ENCODE assay signal across 1 cellular context in the genomic region with DNA sequence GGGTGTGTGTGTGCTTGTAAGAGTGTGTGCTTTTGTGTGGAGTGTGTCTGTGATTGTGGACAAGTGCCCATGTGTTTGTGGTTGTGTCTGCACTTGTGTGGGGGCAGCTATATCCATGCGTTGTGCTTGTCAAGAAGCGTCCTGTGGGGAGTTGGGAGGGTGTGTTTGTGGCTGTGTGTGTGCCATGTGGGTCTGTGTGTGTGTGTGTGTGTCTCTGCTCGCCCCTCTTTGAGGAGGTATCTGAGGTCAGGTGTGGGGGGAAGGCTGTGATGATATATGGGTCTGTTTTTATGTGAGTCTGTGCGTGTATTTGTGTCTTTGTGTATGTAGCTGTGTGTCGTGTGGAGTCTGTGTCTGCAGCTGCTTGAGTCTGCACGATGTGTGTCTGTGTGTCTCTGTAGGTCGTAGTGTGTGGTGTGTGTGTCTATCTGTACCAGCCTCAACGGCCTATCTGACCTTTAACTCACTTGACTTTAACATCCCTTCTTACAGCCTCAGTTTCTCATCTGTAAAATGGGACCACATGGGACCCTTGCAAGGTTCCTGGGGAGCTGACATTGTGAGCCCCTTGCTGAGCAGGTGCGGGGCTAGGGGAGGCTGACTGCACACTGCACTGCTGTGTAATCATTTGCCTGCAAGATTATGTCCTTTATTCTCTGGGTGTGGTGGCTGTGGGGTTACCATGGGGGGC.
TF ChIP-seq lines count a peak whose summit lies in the region.

No MANE protein-coding gene starts in this region.

TF ChIP-seq in GM12878, 131 proteins besides CTCF, POLR2A, EP300 and RAD21 (continued from another document):
- TF ChIP-seq, protein P1, sequence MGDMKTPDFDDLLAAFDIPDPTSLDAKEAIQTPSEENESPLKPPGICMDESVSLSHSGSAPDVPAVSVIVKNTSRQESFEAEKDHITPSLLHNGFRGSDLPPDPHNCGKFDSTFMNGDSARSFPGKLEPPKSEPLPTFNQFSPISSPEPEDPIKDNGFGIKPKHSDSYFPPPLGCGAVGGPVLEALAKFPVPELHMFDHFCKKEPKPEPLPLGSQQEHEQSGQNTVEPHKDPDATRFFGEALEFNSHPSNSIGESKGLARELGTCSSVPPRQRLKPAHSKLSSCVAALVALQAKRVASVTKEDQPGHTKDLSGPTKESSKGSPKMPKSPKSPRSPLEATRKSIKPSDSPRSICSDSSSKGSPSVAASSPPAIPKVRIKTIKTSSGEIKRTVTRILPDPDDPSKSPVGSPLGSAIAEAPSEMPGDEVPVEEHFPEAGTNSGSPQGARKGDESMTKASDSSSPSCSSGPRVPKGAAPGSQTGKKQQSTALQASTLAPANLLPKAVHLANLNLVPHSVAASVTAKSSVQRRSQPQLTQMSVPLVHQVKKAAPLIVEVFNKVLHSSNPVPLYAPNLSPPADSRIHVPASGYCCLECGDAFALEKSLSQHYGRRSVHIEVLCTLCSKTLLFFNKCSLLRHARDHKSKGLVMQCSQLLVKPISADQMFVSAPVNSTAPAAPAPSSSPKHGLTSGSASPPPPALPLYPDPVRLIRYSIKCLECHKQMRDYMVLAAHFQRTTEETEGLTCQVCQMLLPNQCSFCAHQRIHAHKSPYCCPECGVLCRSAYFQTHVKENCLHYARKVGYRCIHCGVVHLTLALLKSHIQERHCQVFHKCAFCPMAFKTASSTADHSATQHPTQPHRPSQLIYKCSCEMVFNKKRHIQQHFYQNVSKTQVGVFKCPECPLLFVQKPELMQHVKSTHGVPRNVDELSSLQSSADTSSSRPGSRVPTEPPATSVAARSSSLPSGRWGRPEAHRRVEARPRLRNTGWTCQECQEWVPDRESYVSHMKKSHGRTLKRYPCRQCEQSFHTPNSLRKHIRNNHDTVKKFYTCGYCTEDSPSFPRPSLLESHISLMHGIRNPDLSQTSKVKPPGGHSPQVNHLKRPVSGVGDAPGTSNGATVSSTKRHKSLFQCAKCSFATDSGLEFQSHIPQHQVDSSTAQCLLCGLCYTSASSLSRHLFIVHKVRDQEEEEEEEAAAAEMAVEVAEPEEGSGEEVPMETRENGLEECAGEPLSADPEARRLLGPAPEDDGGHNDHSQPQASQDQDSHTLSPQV (IDR thresholded peaks at IDR 0.05) = no peak
- peak; percentile 24; the same call in 1 of the 2 replicates for TF ChIP-seq NBN (IDR thresholded peaks at IDR 0.05)
